19 cellular contexts compared by ENCODE assay signal in the genomic region with DNA sequence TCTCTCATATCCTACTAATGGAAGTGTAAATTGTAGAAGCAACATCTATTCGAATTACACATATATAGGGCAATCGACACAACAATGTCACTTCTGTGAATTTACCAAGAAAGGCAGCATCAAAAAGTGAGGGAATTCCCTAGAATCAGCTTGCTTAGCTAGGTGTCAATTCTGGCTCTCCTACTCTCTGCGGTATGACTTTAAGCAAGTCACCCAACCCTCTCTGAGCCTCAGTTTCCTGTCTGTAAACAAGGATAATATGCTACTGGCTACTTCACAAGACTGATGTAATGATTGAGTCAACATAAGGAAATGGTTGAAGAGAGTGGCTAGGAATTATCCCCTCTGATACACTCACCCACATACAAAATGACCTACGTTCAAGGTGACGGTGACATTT. TPM values are rescaled to one million over a fixed set of nuclear protein-coding genes. Genes with fewer than 3 reads are reported as not detected.
DNase-seq lines count a peak whose midpoint lies in the region; ATAC-seq, FAIRE-seq and TF ChIP-seq lines count a peak whose summit lies in the region.
"Had no signal": no experiment of that assay in that cellular context is flagged by ENCODE, and none has a peak within 500 bp of the region (broad histone marks: within the 10 kb centered on the region; RNA-seq: fewer than 3 reads in every experiment).

No MANE protein-coding gene starts in this region.

- no peak overlapping the region for H3K27ac ChIP-seq in colonic mucosa
- H3K27ac ChIP-seq: adrenal gland, foreskin keratinocyte, stomach, vagina had no signal

- H3K9me3 Mint-ChIP-seq in activated T-cell treated with anti-CD3 and anti-CD28 coated beads, Interleukin-2, amount 50 U/mL, for 4 hours, result no peaks in the 10 kb centered on the region
- H3K9me3 Mint-ChIP-seq in activated naive CD8-positive, alpha-beta T cell treated with anti-CD3 and anti-CD28 coated beads for 36 hours, result no peaks in the 10 kb centered on the region
- no peaks in the 10 kb centered on the region for H3K9me3 Mint-ChIP-seq in stimulated activated memory B cell treated with anti-CD40 and anti-IgM and Interleukin-4, amounts not matched to agents 10 μg/mL and 1 μg/mL and 100 μg/mL, for 72 hours

- H3K27ac Mint-ChIP-seq in activated naive CD8-positive, alpha-beta T cell treated with anti-CD3 and anti-CD28 coated beads for 36 hours, result peak overlapping the region; percentile 36
- H3K27ac Mint-ChIP-seq in stimulated activated memory B cell treated with anti-CD40 and anti-IgM and Interleukin-4, amounts not matched to agents 10 μg/mL and 1 μg/mL and 100 μg/mL, for 72 hours, result peak overlapping the region; percentile 7

- no peaks in the 10 kb centered on the region for H3K27me3 Mint-ChIP-seq in activated T-cell treated with anti-CD3 and anti-CD28 coated beads, Interleukin-2, amount 50 U/mL, for 4 hours (ENCODE audit: low read depth)
- H3K27me3 Mint-ChIP-seq in activated naive CD8-positive, alpha-beta T cell treated with anti-CD3 and anti-CD28 coated beads for 36 hours, result no peaks in the 10 kb centered on the region
- no peaks in the 10 kb centered on the region for H3K27me3 Mint-ChIP-seq in stimulated activated memory B cell treated with anti-CD40 and anti-IgM and Interleukin-4, amounts not matched to agents 10 μg/mL and 1 μg/mL and 100 μg/mL, for 72 hours

- H3K9me3 ChIP-seq in colonic mucosa, result no peaks in the 10 kb centered on the region
- H3K9me3 ChIP-seq: adrenal gland, stomach, vagina had no signal

- H3K4me1 Mint-ChIP-seq in activated T-cell treated with anti-CD3 and anti-CD28 coated beads, Interleukin-2, amount 50 U/mL, for 4 hours (ENCODE audit: low read depth), result peaks cover 82% of the 10 kb centered on the region
- H3K4me1 Mint-ChIP-seq in activated naive CD8-positive, alpha-beta T cell treated with anti-CD3 and anti-CD28 coated beads for 36 hours, result peaks cover 76% of the 10 kb centered on the region
- H3K4me1 Mint-ChIP-seq in stimulated activated memory B cell treated with anti-CD40 and anti-IgM and Interleukin-4, amounts not matched to agents 10 μg/mL and 1 μg/mL and 100 μg/mL, for 72 hours, result peaks cover 90% of the 10 kb centered on the region

- no peak for TF ChIP-seq CTCF in colonic mucosa (IDR thresholded peaks at IDR 0.05)

- peak; percentile 56 to 80 for ATAC-seq in activated T-cell treated with anti-CD3 and anti-CD28 coated beads, Interleukin-2, amount 50 U/mL, for 4 hours
- no peak for ATAC-seq in stimulated activated memory B cell treated with anti-CD40 and anti-IgM and Interleukin-4, amounts not matched to agents 10 μg/mL and 1 μg/mL and 100 μg/mL, for 72 hours
- ATAC-seq: foreskin keratinocyte, K562, left ventricle myocardium superior had no signal

- H3K9ac ChIP-seq in colonic mucosa (ENCODE audit: low read depth in 2 of 2, low read length in 2 of 2), result no peak overlapping the region

- peaks cover 14% of the 10 kb centered on the region for H3K36me3 Mint-ChIP-seq in activated T-cell treated with anti-CD3 and anti-CD28 coated beads, Interleukin-2, amount 50 U/mL, for 4 hours (ENCODE audit: insufficient read depth)
- peaks cover 40% of the 10 kb centered on the region for H3K36me3 Mint-ChIP-seq in activated naive CD8-positive, alpha-beta T cell treated with anti-CD3 and anti-CD28 coated beads for 36 hours
- H3K36me3 Mint-ChIP-seq in stimulated activated memory B cell treated with anti-CD40 and anti-IgM and Interleukin-4, amounts not matched to agents 10 μg/mL and 1 μg/mL and 100 μg/mL, for 72 hours, result peaks cover 13% of the 10 kb centered on the region

- H3K4me1 ChIP-seq in colonic mucosa, result no peaks in the 10 kb centered on the region
- H3K4me1 ChIP-seq: foreskin keratinocyte had no signal

- no peaks in the 10 kb centered on the region for H3K27me3 ChIP-seq in colonic mucosa
- H3K27me3 ChIP-seq: adrenal gland, foreskin keratinocyte, stomach, vagina had no signal

- intact Hi-C loops in colonic mucosa (cut with DNase I), result no loop called here

- H3K36me3 ChIP-seq in colonic mucosa, result no peaks in the 10 kb centered on the region
- H3K36me3 ChIP-seq: adrenal gland, vagina had no signal

- H3K4me3 ChIP-seq in colonic mucosa, result no peak overlapping the region
- H3K4me3 ChIP-seq: adrenal gland, K562, stomach, vagina had no signal

- FAIRE-seq in frontal cortex (lab: Jason Lieb, UNC), result no peak
- FAIRE-seq: K562, TTC549 had no signal

- DNase-seq in activated T-cell treated with anti-CD3 and anti-CD28 coated beads, Interleukin-2, amount 50 U/mL, for 4 hours, result no peak
- DNase-seq in activated T-cell treated with anti-CD3 and anti-CD28 coated beads for 4 hours, result no peak
- DNase-seq in MV-4-11 (lab: John Stamatoyannopoulos, UW), result peak; percentile 18
- no peak for DNase-seq in activated naive CD8-positive, alpha-beta T cell treated with anti-CD3 and anti-CD28 coated beads for 36 hours
- DNase-seq in AG08395 (ENCODE audit: low spot score), result no peak
- no peak for DNase-seq in frontal cortex (ENCODE audit: low spot score in 2 of 2)
- DNase-seq in colonic mucosa, result no peak
- DNase-seq: adrenal gland, cerebellar nuclear complex, foreskin keratinocyte, GF-D8, left ventricle myocardium superior, NCI-H1436 treated with DMSO at 0.1 percent for 48 hours, SIG-M5, stomach had no signal

- peak overlapping the region; percentile 5 for H3K4me3 Mint-ChIP-seq in activated T-cell treated with anti-CD3 and anti-CD28 coated beads, Interleukin-2, amount 50 U/mL, for 4 hours
- H3K4me3 Mint-ChIP-seq in activated naive CD8-positive, alpha-beta T cell treated with anti-CD3 and anti-CD28 coated beads for 36 hours, result peak overlapping the region; percentile 1
- peak overlapping the region; percentile 35 for H3K4me3 Mint-ChIP-seq in stimulated activated memory B cell treated with anti-CD40 and anti-IgM and Interleukin-4, amounts not matched to agents 10 μg/mL and 1 μg/mL and 100 μg/mL, for 72 hours

RNA-seq across cellular contexts. Expression of gene CCDC6, which starts 19.4 kb away (rescaled TPM):
- total RNA-seq in activated T-cell treated with anti-CD3 and anti-CD28 coated beads, Interleukin-2, amount 50 U/mL, for 4 hours, result 10 to 100 TPM; 40.0 to 44.3 (median 40.9) TPM
- total RNA-seq in activated naive CD8-positive, alpha-beta T cell treated with anti-CD3 and anti-CD28 coated beads for 36 hours, result 10 to 100 TPM; 45.5 to 47.5 TPM
- 29.8 TPM for total RNA-seq in frontal cortex
- total RNA-seq in colonic mucosa, result 10 to 100 TPM; 65.8 to 91.0 TPM
